1 cellular context compared by ENCODE assay signal in the genomic region with DNA sequence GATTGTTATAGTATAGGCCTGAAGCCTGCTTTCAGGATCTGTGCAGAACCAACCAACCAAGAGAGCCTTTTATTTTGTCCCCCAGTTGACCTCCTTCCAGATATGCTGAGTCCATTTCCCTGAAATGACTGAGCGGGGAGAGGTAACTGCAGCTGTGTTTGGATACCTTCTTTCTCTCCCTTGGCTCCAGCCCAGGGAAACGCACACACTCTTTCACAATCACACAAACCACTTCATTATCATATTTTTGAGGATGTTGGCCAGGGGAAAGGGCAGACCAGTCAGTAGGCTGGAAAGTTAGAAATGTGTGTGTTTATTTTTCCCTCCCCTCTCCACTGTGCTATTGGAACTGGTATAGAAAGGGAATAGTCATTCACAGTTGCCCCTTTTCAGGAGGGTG.
TF ChIP-seq lines count a peak whose summit lies in the region.

No MANE protein-coding gene starts in this region.

TF ChIP-seq in HepG2, 621 proteins besides CTCF, POLR2A, EP300 and RAD21 (continued from another document and continues in another):
- TF ChIP-seq, protein P1, sequence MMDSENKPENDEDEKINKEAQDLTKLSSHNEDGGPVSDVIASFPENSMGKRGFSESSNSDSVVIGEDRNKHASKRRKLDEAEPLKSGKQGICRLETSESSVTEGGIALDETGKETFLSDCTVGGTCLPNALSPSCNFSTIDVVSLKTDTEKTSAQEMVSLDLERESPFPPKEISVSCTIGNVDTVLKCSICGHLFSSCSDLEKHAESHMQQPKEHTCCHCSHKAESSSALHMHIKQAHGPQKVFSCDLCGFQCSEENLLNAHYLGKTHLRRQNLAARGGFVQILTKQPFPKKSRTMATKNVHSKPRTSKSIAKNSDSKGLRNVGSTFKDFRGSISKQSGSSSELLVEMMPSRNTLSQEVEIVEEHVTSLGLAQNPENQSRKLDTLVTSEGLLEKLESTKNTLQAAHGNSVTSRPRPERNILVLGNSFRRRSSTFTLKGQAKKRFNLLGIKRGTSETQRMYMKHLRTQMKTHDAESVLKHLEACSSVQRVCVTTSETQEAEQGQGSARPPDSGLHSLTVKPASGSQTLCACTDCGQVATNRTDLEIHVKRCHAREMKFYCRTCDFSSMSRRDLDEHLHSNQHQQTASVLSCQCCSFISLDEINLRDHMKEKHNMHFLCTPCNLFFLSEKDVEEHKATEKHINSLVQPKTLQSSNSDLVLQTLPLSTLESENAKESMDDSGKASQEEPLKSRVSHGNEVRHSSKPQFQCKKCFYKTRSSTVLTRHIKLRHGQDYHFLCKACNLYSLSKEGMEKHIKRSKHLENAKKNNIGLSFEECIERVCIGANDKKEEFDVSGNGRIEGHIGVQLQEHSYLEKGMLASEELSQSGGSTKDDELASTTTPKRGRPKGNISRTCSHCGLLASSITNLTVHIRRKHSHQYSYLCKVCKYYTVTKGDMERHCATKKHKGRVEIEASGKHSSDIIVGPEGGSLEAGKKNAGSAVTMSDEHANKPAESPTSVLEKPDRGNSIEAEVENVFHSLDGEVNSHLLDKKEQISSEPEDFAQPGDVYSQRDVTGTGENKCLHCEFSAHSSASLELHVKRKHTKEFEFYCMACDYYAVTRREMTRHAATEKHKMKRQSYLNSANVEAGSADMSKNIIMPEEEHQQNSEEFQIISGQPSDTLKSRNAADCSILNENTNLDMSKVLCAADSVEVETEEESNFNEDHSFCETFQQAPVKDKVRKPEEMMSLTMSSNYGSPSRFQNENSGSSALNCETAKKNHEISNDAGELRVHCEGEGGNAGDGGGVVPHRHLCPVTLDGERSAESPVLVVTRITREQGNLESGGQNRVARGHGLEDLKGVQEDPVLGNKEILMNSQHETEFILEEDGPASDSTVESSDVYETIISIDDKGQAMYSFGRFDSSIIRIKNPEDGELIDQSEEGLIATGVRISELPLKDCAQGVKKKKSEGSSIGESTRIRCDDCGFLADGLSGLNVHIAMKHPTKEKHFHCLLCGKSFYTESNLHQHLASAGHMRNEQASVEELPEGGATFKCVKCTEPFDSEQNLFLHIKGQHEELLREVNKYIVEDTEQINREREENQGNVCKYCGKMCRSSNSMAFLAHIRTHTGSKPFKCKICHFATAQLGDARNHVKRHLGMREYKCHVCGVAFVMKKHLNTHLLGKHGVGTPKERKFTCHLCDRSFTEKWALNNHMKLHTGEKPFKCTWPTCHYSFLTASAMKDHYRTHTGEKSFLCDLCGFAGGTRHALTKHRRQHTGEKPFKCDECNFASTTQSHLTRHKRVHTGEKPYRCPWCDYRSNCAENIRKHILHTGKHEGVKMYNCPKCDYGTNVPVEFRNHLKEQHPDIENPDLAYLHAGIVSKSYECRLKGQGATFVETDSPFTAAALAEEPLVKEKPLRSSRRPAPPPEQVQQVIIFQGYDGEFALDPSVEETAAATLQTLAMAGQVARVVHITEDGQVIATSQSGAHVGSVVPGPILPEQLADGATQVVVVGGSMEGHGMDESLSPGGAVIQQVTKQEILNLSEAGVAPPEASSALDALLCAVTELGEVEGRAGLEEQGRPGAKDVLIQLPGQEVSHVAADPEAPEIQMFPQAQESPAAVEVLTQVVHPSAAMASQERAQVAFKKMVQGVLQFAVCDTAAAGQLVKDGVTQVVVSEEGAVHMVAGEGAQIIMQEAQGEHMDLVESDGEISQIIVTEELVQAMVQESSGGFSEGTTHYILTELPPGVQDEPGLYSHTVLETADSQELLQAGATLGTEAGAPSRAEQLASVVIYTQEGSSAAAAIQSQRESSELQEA (CRISPR knock-in tag; IDR thresholded peaks at IDR 0.05; ENCODE audit: not compliant biosample characterization): no peak
- TF ChIP-seq ZNF292 (CRISPR knock-in tag; IDR thresholded peaks at IDR 0.05; ENCODE audit: borderline replicate concordance, low read depth) (0 out of 2 replicates have a peak, but pooled peaks have one; percentile 29), CBX5 (CRISPR knock-in tag; IDR thresholded peaks at IDR 0.05; ENCODE audit: borderline replicate concordance) (0 out of 2 replicates have a peak, but pooled peaks have one; percentile 21), PHF21A (CRISPR knock-in tag; IDR thresholded peaks at IDR 0.05) (peak; percentile 67; the same call in 1 of the 2 replicates), ZNF614 (CRISPR knock-in tag; IDR thresholded peaks at IDR 0.05; ENCODE audit: borderline replicate concordance) (peak; percentile 36; the same call in 1 of the 2 replicates), THAP11 (CRISPR knock-in tag; IDR thresholded peaks at IDR 0.05) (peak; percentile 24; the same call in 1 of the 2 replicates), ZSCAN29 (CRISPR knock-in tag; conservative IDR thresholded peaks at IDR 0.05) (no peak), SOX5 (CRISPR knock-in tag; IDR thresholded peaks at IDR 0.05; ENCODE audit: borderline replicate concordance) (peak; percentile 79; the same call in 1 of the 2 replicates), GATAD2A (CRISPR knock-in tag; IDR thresholded peaks at IDR 0.05) (peak; percentile 66), SOX6 (IDR thresholded peaks at IDR 0.05) (no peak), SOX6 (CRISPR knock-in tag; IDR thresholded peaks at IDR 0.05) (peak; percentile 78), PPARG (CRISPR knock-in tag; conservative IDR thresholded peaks at IDR 0.05) (peak; percentile 83), SIN3A (IDR thresholded peaks at IDR 0.05; ENCODE audit: borderline replicate concordance, low read depth, low read length) (no peak), JARID2 (CRISPR knock-in tag; IDR thresholded peaks at IDR 0.05; ENCODE audit: insufficient replicate concordance) (no peak), FOXA3 (CRISPR knock-in tag; IDR thresholded peaks at IDR 0.05) (peak; percentile 67), ZNF746 (CRISPR knock-in tag; IDR thresholded peaks at IDR 0.05) (peak; percentile 36; the same call in 1 of the 2 replicates), ZNF83 (CRISPR knock-in tag; IDR thresholded peaks at IDR 0.05; ENCODE audit: borderline replicate concordance) (no peak), ELF3 (CRISPR knock-in tag; IDR thresholded peaks at IDR 0.05) (peak; percentile 55; the same call in 1 of the 2 replicates), FOXA1 (IDR thresholded peaks at IDR 0.05) (no peak), FOXA1 (CRISPR knock-in tag; IDR thresholded peaks at IDR 0.05) (peak; percentile 59), RXRB (CRISPR knock-in tag; IDR thresholded peaks at IDR 0.05; ENCODE audit: borderline replicate concordance) (peak; percentile 80; the same call in 1 of the 2 replicates), TARDBP (CRISPR knock-in tag; IDR thresholded peaks at IDR 0.05) (peak; percentile 70; the same call in 1 of the 2 replicates), ZNF572 (CRISPR knock-in tag; IDR thresholded peaks at IDR 0.05) (no peak), STAT5B (CRISPR knock-in tag; IDR thresholded peaks at IDR 0.05) (no peak), XRCC5 (optimal IDR thresholded peaks at IDR 0.05; ENCODE audit: low read length) (peak; percentile 41), FOXO1 (CRISPR knock-in tag; IDR thresholded peaks at IDR 0.05) (peak; percentile 61; the same call in 1 of the 2 replicates), SRY (CRISPR knock-in tag; IDR thresholded peaks at IDR 0.05) (no peak), RBFOX2 (IDR thresholded peaks at IDR 0.05; ENCODE audit: low read depth, low read length) (no peak), ZNF205 (CRISPR knock-in tag; IDR thresholded peaks at IDR 0.05) (no peak), HOXA3 (CRISPR knock-in tag; IDR thresholded peaks at IDR 0.05) (peak; percentile 41; the same call in 1 of the 2 replicates), NR2C2 (CRISPR knock-in tag; IDR thresholded peaks at IDR 0.05; ENCODE audit: borderline replicate concordance) (no peak), HMG20A (CRISPR knock-in tag; IDR thresholded peaks at IDR 0.05; ENCODE audit: borderline replicate concordance) (peak; percentile 90), KDM1A (CRISPR knock-in tag; IDR thresholded peaks at IDR 0.05) (no peak)
- TF ChIP-seq, protein P2, sequence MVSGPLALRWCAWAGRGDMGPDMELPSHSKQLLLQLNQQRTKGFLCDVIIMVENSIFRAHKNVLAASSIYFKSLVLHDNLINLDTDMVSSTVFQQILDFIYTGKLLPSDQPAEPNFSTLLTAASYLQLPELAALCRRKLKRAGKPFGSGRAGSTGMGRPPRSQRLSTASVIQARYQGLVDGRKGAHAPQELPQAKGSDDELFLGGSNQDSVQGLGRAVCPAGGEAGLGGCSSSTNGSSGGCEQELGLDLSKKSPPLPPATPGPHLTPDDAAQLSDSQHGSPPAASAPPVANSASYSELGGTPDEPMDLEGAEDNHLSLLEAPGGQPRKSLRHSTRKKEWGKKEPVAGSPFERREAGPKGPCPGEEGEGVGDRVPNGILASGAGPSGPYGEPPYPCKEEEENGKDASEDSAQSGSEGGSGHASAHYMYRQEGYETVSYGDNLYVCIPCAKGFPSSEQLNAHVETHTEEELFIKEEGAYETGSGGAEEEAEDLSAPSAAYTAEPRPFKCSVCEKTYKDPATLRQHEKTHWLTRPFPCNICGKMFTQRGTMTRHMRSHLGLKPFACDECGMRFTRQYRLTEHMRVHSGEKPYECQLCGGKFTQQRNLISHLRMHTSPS (CRISPR knock-in tag; IDR thresholded peaks at IDR 0.05; ENCODE audit: low read depth): no peak
- TF ChIP-seq, protein P3, sequence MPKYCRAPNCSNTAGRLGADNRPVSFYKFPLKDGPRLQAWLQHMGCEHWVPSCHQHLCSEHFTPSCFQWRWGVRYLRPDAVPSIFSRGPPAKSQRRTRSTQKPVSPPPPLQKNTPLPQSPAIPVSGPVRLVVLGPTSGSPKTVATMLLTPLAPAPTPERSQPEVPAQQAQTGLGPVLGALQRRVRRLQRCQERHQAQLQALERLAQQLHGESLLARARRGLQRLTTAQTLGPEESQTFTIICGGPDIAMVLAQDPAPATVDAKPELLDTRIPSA (CRISPR knock-in tag; IDR thresholded peaks at IDR 0.05; ENCODE audit: borderline replicate concordance): no peak
- TF ChIP-seq, protein P4, sequence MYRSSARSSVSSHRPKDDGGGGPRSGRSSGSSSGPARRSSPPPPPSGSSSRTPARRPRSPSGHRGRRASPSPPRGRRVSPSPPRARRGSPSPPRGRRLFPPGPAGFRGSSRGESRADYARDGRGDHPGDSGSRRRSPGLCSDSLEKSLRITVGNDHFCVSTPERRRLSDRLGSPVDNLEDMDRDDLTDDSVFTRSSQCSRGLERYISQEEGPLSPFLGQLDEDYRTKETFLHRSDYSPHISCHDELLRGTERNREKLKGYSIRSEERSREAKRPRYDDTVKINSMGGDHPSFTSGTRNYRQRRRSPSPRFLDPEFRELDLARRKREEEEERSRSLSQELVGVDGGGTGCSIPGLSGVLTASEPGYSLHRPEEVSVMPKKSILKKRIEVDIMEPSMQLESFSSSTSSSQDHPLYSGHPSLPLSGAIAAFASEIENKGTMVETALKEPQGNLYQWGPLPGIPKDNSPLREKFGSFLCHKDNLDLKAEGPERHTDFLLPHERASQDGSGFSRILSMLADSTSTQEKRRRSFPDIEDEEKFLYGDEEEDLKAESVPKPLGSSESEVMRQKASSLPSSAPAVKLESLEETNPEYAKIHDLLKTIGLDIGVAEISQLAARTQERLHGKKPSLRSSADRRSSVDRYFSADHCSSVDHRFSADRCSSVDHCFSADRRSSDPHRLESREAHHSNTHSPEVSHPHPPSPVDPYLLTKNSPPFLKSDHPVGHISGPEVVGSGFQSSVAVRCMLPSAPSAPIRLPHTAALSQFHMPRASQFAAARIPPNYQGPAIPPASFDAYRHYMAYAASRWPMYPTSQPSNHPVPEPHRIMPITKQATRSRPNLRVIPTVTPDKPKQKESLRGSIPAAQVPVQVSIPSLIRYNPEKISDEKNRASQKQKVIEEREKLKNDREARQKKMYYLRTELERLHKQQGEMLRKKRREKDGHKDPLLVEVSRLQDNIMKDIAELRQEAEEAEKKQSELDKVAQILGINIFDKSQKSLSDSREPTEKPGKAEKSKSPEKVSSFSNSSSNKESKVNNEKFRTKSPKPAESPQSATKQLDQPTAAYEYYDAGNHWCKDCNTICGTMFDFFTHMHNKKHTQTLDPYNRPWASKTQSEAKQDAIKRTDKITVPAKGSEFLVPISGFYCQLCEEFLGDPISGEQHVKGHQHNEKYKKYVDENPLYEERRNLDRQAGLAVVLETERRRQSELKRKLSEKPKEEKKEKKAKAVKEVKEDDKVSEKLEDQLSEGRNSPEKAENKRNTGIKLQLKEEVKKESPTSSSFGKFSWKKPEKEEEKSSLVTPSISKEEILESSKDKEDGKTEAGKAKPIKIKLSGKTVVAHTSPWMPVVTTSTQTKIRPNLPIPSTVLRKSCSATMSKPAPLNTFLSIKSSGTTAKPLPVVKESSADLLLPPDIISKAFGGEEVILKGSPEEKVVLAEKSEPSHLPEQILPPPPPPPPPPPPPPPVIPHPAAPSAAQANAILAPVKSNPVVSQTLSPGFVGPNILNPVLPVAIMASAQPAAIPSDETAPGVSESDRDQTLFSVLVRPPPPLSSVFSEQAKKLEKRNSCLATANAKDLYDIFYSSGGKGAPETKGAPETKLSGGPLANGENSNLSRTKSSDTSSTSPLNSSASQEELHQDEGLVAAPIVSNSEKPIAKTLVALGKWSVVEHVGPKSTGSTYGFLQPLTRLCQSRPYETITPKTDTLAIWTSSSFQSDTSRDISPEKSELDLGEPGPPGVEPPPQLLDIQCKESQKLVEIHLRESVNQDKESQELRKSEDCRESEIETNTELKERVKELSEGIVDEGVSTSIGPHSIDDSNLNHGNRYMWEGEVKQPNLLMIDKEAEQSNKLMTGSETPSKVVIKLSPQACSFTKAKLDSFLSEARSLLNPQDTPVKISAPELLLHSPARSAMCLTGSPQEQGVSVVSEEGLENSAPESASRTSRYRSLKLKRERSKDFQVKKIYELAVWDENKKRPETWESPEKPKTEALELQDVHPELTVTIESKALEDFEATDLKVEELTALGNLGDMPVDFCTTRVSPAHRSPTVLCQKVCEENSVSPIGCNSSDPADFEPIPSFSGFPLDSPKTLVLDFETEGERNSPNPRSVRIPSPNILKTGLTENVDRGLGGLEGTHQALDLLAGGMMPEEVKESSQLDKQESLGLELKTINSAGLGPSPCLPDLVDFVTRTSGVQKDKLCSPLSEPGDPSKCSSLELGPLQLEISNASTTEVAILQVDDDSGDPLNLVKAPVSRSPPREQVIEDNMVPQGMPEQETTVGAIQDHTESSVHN (CRISPR knock-in tag; IDR thresholded peaks at IDR 0.05): no peak
- TF ChIP-seq, protein P5, sequence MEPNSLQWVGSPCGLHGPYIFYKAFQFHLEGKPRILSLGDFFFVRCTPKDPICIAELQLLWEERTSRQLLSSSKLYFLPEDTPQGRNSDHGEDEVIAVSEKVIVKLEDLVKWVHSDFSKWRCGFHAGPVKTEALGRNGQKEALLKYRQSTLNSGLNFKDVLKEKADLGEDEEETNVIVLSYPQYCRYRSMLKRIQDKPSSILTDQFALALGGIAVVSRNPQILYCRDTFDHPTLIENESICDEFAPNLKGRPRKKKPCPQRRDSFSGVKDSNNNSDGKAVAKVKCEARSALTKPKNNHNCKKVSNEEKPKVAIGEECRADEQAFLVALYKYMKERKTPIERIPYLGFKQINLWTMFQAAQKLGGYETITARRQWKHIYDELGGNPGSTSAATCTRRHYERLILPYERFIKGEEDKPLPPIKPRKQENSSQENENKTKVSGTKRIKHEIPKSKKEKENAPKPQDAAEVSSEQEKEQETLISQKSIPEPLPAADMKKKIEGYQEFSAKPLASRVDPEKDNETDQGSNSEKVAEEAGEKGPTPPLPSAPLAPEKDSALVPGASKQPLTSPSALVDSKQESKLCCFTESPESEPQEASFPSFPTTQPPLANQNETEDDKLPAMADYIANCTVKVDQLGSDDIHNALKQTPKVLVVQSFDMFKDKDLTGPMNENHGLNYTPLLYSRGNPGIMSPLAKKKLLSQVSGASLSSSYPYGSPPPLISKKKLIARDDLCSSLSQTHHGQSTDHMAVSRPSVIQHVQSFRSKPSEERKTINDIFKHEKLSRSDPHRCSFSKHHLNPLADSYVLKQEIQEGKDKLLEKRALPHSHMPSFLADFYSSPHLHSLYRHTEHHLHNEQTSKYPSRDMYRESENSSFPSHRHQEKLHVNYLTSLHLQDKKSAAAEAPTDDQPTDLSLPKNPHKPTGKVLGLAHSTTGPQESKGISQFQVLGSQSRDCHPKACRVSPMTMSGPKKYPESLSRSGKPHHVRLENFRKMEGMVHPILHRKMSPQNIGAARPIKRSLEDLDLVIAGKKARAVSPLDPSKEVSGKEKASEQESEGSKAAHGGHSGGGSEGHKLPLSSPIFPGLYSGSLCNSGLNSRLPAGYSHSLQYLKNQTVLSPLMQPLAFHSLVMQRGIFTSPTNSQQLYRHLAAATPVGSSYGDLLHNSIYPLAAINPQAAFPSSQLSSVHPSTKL (CRISPR knock-in tag; IDR thresholded peaks at IDR 0.05): peak; percentile 83
